ENCODE assay signal across 8 cellular contexts in genomic region chr15:88638626-88639372, GRCh38. TPM values are rescaled to one million over a fixed set of nuclear protein-coding genes. Genes with fewer than 3 reads are reported as not detected.
A peak's percentile ranks its signal among the peaks of the same experiment; 100 is the strongest.
DNase-seq lines count a peak whose midpoint lies in the region; ATAC-seq and TF ChIP-seq lines count a peak whose summit lies in the region.

Gene ISG20 (plus strand): TSS chr15:88639016. CDS start chr15:88639367, 351 bp downstream.

- no peaks in the 10 kb centered on the region for H3K36me3 ChIP-seq in muscle layer of duodenum (ENCODE audit: control insufficient read depth in 1 of 2, insufficient read depth in 2 of 2, low read length in 2 of 2)

- H3K27ac ChIP-seq in muscle layer of duodenum (ENCODE audit: low read length), result peak within 1 kb of the TSS; percentile 97

- peak within 1 kb of the TSS; percentile 64 to 70 for H3K4me3 ChIP-seq in muscle layer of duodenum (ENCODE audit: low read depth in 1 of 2, low read length in 2 of 2)

- peak within 1 kb of the TSS; percentile 99 for H3K27ac Mint-ChIP-seq in activated T-cell treated with anti-CD3 and anti-CD28 coated beads, Interleukin-2, amount 50 U/mL, for 24 hours

- H3K27me3 ChIP-seq in muscle layer of duodenum (ENCODE audit: low read depth, low read length), result no peaks in the 10 kb centered on the region

- H3K27me3 Mint-ChIP-seq in activated T-cell treated with anti-CD3 and anti-CD28 coated beads, Interleukin-2, amount 50 U/mL, for 24 hours, result no peaks in the 10 kb centered on the region

- H3K4me1 ChIP-seq in muscle layer of duodenum (ENCODE audit: control insufficient read depth in 1 of 2, insufficient read depth in 2 of 2, low read length in 2 of 2), result peaks cover 15 to 24% of the 10 kb centered on the region in 2 donors

- peaks cover 73% of the 10 kb centered on the region for H3K36me3 Mint-ChIP-seq in activated T-cell treated with anti-CD3 and anti-CD28 coated beads, Interleukin-2, amount 50 U/mL, for 24 hours (ENCODE audit: low read depth)

- H3K4me3 Mint-ChIP-seq in activated T-cell treated with anti-CD3 and anti-CD28 coated beads, Interleukin-2, amount 50 U/mL, for 24 hours, result peak within 1 kb of the TSS; percentile 83

- no peaks in the 10 kb centered on the region for H3K9me3 Mint-ChIP-seq in activated T-cell treated with anti-CD3 and anti-CD28 coated beads, Interleukin-2, amount 50 U/mL, for 24 hours

- DNase-seq in DMS 273 treated with DMSO at 0.1 percent for 48 hours (lab: John Stamatoyannopoulos, UW) (peak; percentile 78), HUDEP-2 (lab: John Stamatoyannopoulos, UW; ENCODE audit: unreplicated experiment in 76 of 76) (peak in 74 of 76 experiments; percentile 25 to 96 (median 87))
- DNase-seq in activated T-cell treated with anti-CD3 and anti-CD28 coated beads, Interleukin-2, amount 50 U/mL, for 24 hours, result peak; percentile 92
- DNase-seq in stimulated activated CD8-positive, alpha-beta memory T cell treated with anti-CD3 and anti-CD28 coated beads, Interleukin-7, amount 100 ng/mL, for 4 hours (ENCODE audit: low read depth in 2 of 2), result peak; percentile 97 to 98

- no peaks in the 10 kb centered on the region for H3K9me3 ChIP-seq in muscle layer of duodenum (ENCODE audit: control insufficient read depth in 1 of 2, low read length in 2 of 2)

- peaks cover 85% of the 10 kb centered on the region for H3K4me1 Mint-ChIP-seq in activated T-cell treated with anti-CD3 and anti-CD28 coated beads, Interleukin-2, amount 50 U/mL, for 24 hours (ENCODE audit: low read depth)

- ATAC-seq in GM21390 (IDR thresholded peaks at IDR 0.05; ENCODE audit: unreplicated experiment), result peak; percentile 63
- peak; percentile 93 for ATAC-seq in esophagus mucosa

TF ChIP-seq in PFSK-1, 5 proteins besides CTCF, POLR2A, EP300 and RAD21:
- peak in 1 of 2 experiments; percentile 48; a peak in 2 of 4 replicates for TF ChIP-seq REST (IDR thresholded peaks at IDR 0.05; ENCODE audit: insufficient read depth in 1 of 2, low read depth in 2 of 2, low read length in 2 of 2)
- TF ChIP-seq POLR2AphosphoS5 (IDR thresholded peaks at IDR 0.05; ENCODE audit: low read depth, low read length), result no peak
- peak; percentile 99 for TF ChIP-seq FOXP2 (optimal IDR thresholded peaks at IDR 0.05; ENCODE audit: borderline replicate concordance, extremely low read depth, extremely low read length, insufficient read depth)

RNA-seq across cellular contexts. Expression of gene ISG20, which starts in this region (rescaled TPM):
- 206 TPM for polyA plus RNA-seq in PFSK-1 (2012; ENCODE audit: insufficient read length, low read depth)
- total RNA-seq in esophagus mucosa, result 14.1 TPM

Comparison
In these comparisons a context has a peak if more than half of its experiments do, and no peak if none do; other contexts are left out.
1. Peak in every context shown above with its lines: DNase-seq, ATAC-seq, H3K4me3 ChIP-seq and H3K27ac ChIP-seq.